1 cellular context compared by ENCODE assay signal in genomic region chr2:130391058-130391871, GRCh38.
A peak's percentile ranks its signal among the peaks of the same experiment; 100 is the strongest.
TF ChIP-seq lines count a peak whose summit lies in the region.

No MANE protein-coding gene starts in this region.

TF ChIP-seq in HepG2, 621 proteins besides CTCF, POLR2A, EP300 and RAD21 (continued from another document and continues in another):
- TF ChIP-seq IRF2 (CRISPR knock-in tag; IDR thresholded peaks at IDR 0.05) (0 out of 2 replicates have a peak, but pooled peaks have one; percentile 5), ZNF784 (CRISPR knock-in tag; IDR thresholded peaks at IDR 0.05; ENCODE audit: borderline replicate concordance) (peak; percentile 41; the same call in 1 of the 2 replicates), JUND (CRISPR knock-in tag; IDR thresholded peaks at IDR 0.05) (no peak), ZSCAN5A (CRISPR knock-in tag; IDR thresholded peaks at IDR 0.05; ENCODE audit: borderline replicate concordance) (peak; percentile 82; the same call in 1 of the 2 replicates), CENPX (CRISPR knock-in tag; IDR thresholded peaks at IDR 0.05) (no peak), ZNF652 (CRISPR knock-in tag; IDR thresholded peaks at IDR 0.05; ENCODE audit: borderline replicate concordance, low read depth) (no peak), ZBTB4 (CRISPR knock-in tag; IDR thresholded peaks at IDR 0.05; ENCODE audit: borderline replicate concordance) (no peak), ZMYM4 (CRISPR knock-in tag; IDR thresholded peaks at IDR 0.05) (peak; percentile 51; the same call in 1 of the 2 replicates), SOX13 (IDR thresholded peaks at IDR 0.05) (no peak), SOX13 (CRISPR knock-in tag; conservative IDR thresholded peaks at IDR 0.05 in 1 of 2, IDR thresholded peaks at IDR 0.05 in 1 of 2) (no peak), NFKB2 (CRISPR knock-in tag; IDR thresholded peaks at IDR 0.05; ENCODE audit: borderline replicate concordance) (peak; percentile 75; the same call in 1 of the 2 replicates), ZNF558 (CRISPR knock-in tag; IDR thresholded peaks at IDR 0.05; ENCODE audit: borderline replicate concordance) (peak; percentile 33; the same call in 1 of the 2 replicates), ZNF619 (CRISPR knock-in tag; IDR thresholded peaks at IDR 0.05) (0 out of 2 replicates have a peak, but pooled peaks have one; percentile 48), RXRB (CRISPR knock-in tag; IDR thresholded peaks at IDR 0.05; ENCODE audit: borderline replicate concordance) (0 out of 2 replicates have a peak, but pooled peaks have one; percentile 5), ZEB1 (IDR thresholded peaks at IDR 0.05; ENCODE audit: insufficient replicate concordance, low read depth) (no peak), ZNF253 (CRISPR knock-in tag; IDR thresholded peaks at IDR 0.05; ENCODE audit: borderline replicate concordance) (no peak), ERF (CRISPR knock-in tag; IDR thresholded peaks at IDR 0.05) (peak; percentile 13; the same call in 1 of the 2 replicates), ZNF12 (CRISPR knock-in tag; IDR thresholded peaks at IDR 0.05) (peak; percentile 51), ZNF768 (CRISPR knock-in tag; IDR thresholded peaks at IDR 0.05) (peak; percentile 53; the same call in 1 of the 2 replicates), MYNN (CRISPR knock-in tag; IDR thresholded peaks at IDR 0.05; ENCODE audit: low read depth) (no peak), RFXANK (CRISPR knock-in tag; IDR thresholded peaks at IDR 0.05) (no peak), ZNF441 (CRISPR knock-in tag; IDR thresholded peaks at IDR 0.05; ENCODE audit: borderline replicate concordance) (no peak), AKAP8 (CRISPR knock-in tag; IDR thresholded peaks at IDR 0.05) (no peak), NR2F6 (IDR thresholded peaks at IDR 0.05) (no peak), NR2F6 (CRISPR knock-in tag; IDR thresholded peaks at IDR 0.05) (0 out of 2 replicates have a peak, but pooled peaks have one; percentile 14), TAF1 (CRISPR knock-in tag; IDR thresholded peaks at IDR 0.05) (peak; percentile 57), NKX3-1 (CRISPR knock-in tag; IDR thresholded peaks at IDR 0.05) (no peak), PLRG1 (conservative IDR thresholded peaks at IDR 0.05) (no peak), NFYB (CRISPR knock-in tag; IDR thresholded peaks at IDR 0.05) (no peak), MLXIP (CRISPR knock-in tag; IDR thresholded peaks at IDR 0.05; ENCODE audit: borderline replicate concordance) (no peak), ZNF850 (CRISPR knock-in tag; conservative IDR thresholded peaks at IDR 0.05) (0 out of 2 replicates have a peak, but pooled peaks have one; percentile 34), USF2 (IDR thresholded peaks at IDR 0.05; ENCODE audit: low read depth, low read length) (no peak), USF2 (CRISPR knock-in tag; IDR thresholded peaks at IDR 0.05; ENCODE audit: borderline replicate concordance) (peak; percentile 41; the same call in 1 of the 2 replicates), MED1 (CRISPR knock-in tag; IDR thresholded peaks at IDR 0.05) (peak; percentile 32; the same call in 1 of the 2 replicates)
- TF ChIP-seq, protein P1, sequence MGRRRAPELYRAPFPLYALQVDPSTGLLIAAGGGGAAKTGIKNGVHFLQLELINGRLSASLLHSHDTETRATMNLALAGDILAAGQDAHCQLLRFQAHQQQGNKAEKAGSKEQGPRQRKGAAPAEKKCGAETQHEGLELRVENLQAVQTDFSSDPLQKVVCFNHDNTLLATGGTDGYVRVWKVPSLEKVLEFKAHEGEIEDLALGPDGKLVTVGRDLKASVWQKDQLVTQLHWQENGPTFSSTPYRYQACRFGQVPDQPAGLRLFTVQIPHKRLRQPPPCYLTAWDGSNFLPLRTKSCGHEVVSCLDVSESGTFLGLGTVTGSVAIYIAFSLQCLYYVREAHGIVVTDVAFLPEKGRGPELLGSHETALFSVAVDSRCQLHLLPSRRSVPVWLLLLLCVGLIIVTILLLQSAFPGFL (CRISPR knock-in tag; IDR thresholded peaks at IDR 0.05): no peak
- TF ChIP-seq, protein P2, sequence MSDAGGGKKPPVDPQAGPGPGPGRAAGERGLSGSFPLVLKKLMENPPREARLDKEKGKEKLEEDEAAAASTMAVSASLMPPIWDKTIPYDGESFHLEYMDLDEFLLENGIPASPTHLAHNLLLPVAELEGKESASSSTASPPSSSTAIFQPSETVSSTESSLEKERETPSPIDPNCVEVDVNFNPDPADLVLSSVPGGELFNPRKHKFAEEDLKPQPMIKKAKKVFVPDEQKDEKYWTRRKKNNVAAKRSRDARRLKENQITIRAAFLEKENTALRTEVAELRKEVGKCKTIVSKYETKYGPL (CRISPR knock-in tag; IDR thresholded peaks at IDR 0.05): no peak
- TF ChIP-seq, protein P3, sequence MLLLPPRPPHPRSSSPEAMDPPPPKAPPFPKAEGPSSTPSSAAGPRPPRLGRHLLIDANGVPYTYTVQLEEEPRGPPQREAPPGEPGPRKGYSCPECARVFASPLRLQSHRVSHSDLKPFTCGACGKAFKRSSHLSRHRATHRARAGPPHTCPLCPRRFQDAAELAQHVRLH (CRISPR knock-in tag; IDR thresholded peaks at IDR 0.05; ENCODE audit: borderline replicate concordance, low read depth): peak; percentile 53; the same call in 1 of the 2 replicates
- TF ChIP-seq, protein P4, sequence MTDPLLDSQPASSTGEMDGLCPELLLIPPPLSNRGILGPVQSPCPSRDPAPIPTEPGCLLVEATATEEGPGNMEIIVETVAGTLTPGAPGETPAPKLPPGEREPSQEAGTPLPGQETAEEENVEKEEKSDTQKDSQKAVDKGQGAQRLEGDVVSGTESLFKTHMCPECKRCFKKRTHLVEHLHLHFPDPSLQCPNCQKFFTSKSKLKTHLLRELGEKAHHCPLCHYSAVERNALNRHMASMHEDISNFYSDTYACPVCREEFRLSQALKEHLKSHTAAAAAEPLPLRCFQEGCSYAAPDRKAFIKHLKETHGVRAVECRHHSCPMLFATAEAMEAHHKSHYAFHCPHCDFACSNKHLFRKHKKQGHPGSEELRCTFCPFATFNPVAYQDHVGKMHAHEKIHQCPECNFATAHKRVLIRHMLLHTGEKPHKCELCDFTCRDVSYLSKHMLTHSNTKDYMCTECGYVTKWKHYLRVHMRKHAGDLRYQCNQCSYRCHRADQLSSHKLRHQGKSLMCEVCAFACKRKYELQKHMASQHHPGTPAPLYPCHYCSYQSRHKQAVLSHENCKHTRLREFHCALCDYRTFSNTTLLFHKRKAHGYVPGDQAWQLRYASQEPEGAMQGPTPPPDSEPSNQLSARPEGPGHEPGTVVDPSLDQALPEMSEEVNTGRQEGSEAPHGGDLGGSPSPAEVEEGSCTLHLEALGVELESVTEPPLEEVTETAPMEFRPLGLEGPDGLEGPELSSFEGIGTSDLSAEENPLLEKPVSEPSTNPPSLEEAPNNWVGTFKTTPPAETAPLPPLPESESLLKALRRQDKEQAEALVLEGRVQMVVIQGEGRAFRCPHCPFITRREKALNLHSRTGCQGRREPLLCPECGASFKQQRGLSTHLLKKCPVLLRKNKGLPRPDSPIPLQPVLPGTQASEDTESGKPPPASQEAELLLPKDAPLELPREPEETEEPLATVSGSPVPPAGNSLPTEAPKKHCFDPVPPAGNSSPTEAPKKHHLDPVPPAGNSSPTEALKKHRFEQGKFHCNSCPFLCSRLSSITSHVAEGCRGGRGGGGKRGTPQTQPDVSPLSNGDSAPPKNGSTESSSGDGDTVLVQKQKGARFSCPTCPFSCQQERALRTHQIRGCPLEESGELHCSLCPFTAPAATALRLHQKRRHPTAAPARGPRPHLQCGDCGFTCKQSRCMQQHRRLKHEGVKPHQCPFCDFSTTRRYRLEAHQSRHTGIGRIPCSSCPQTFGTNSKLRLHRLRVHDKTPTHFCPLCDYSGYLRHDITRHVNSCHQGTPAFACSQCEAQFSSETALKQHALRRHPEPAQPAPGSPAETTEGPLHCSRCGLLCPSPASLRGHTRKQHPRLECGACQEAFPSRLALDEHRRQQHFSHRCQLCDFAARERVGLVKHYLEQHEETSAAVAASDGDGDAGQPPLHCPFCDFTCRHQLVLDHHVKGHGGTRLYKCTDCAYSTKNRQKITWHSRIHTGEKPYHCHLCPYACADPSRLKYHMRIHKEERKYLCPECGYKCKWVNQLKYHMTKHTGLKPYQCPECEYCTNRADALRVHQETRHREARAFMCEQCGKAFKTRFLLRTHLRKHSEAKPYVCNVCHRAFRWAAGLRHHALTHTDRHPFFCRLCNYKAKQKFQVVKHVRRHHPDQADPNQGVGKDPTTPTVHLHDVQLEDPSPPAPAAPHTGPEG (CRISPR knock-in tag; IDR thresholded peaks at IDR 0.05): no peak; the same call in 1 of the 2 replicates
